Comparison of ENCODE assay signal across 8 cellular contexts in the genomic region with DNA sequence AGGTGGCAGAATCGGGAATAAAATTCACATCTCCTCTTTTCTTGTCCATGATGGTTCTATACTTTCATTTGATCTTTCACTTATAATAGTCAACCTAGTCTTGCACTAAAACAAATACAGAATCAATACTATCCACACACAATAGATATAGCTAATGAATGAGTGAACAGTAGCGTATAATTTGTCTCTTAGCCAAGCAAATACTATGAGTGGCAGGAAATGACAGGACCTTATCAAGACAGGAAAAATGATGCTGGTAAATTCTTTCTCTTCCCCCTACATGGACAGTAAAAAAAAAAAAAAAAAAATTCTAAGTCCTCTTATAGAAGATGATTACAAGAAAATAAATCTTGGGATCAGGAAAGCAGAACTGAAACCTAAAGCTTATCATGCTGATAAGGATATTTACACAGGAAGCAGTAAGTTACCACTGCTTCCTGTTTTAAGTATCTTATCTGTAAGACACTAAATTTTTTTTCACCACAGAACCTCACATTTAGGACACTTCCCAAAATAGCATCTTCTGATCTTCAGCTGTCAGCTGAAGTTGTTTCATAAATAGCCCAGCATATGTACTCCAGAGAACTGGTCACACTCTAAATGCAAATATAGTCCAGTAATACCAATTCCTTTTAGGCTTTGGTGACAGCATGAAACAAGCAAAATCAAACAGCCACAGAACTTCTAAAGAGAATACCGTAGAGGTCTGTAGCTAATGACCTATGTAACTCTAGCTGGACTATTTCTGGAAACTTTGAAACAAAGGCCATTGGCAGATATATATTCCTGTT. TPM values are rescaled to one million over a fixed set of nuclear protein-coding genes. Genes with fewer than 3 reads are reported as not detected.
DNase-seq lines count a peak whose midpoint lies in the region; ATAC-seq and TF ChIP-seq lines count a peak whose summit lies in the region.

No MANE protein-coding gene starts in this region.

- peaks cover 12% of the 10 kb centered on the region for H3K9me3 Mint-ChIP-seq in activated naive CD8-positive, alpha-beta T cell treated with anti-CD3 and anti-CD28 coated beads for 36 hours
- peaks cover 22% of the 10 kb centered on the region for H3K9me3 Mint-ChIP-seq in mesothelial cell of epicardium

- H3K4me1 ChIP-seq in HAP-1, result no peaks in the 10 kb centered on the region

- no peaks in the 10 kb centered on the region for H3K36me3 ChIP-seq in GM06990 (ENCODE audit: control insufficient read depth, insufficient read depth, low read length)
- H3K36me3 ChIP-seq in HAP-1 (replicated peaks), result no peaks in the 10 kb centered on the region

- H3K9me3 ChIP-seq in HAP-1, result no peaks in the 10 kb centered on the region

- H3K36me3 Mint-ChIP-seq in activated naive CD8-positive, alpha-beta T cell treated with anti-CD3 and anti-CD28 coated beads for 36 hours, result peaks cover 23% of the 10 kb centered on the region
- peaks cover 46% of the 10 kb centered on the region for H3K36me3 Mint-ChIP-seq in mesothelial cell of epicardium

- peaks cover 23% of the 10 kb centered on the region for H3K4me1 Mint-ChIP-seq in activated naive CD8-positive, alpha-beta T cell treated with anti-CD3 and anti-CD28 coated beads for 36 hours
- H3K4me1 Mint-ChIP-seq in mesothelial cell of epicardium, result peaks cover 37% of the 10 kb centered on the region

- in situ Hi-C loops in HAP-1 (cut with MboI; ENCODE audit: low sequenced_read_pairs), result no loop called here

- H3K27me3 Mint-ChIP-seq in activated naive CD8-positive, alpha-beta T cell treated with anti-CD3 and anti-CD28 coated beads for 36 hours, result no peaks in the 10 kb centered on the region
- H3K27me3 Mint-ChIP-seq in mesothelial cell of epicardium (ENCODE audit: low read depth), result no peaks in the 10 kb centered on the region

- H3K27ac Mint-ChIP-seq in activated naive CD8-positive, alpha-beta T cell treated with anti-CD3 and anti-CD28 coated beads for 36 hours, result peak overlapping the region; percentile 69
- peak overlapping the region; percentile 89 for H3K27ac Mint-ChIP-seq in mesothelial cell of epicardium

- peak; percentile 98 for ATAC-seq in GM21515 (IDR thresholded peaks at IDR 0.05; ENCODE audit: unreplicated experiment)

- peak overlapping the region; percentile 68 for H3K4me3 Mint-ChIP-seq in activated naive CD8-positive, alpha-beta T cell treated with anti-CD3 and anti-CD28 coated beads for 36 hours
- no peak overlapping the region for H3K4me3 Mint-ChIP-seq in mesothelial cell of epicardium

- H3K4me3 ChIP-seq in GM06990 (replicated peaks; ENCODE audit: low read depth, low read length) (no peak overlapping the region), HAP-1 (no peak overlapping the region)

- peak; percentile 66 for DNase-seq in GM06990 (ENCODE audit: extremely low read depth, insufficient read length)
- peak; percentile 49 for DNase-seq in HT-29 (ENCODE audit: low spot score)
- DNase-seq in activated naive CD8-positive, alpha-beta T cell treated with anti-CD3 and anti-CD28 coated beads for 36 hours, result no peak
- DNase-seq in mesothelial cell of epicardium (ENCODE audit: low spot score in 2 of 2, unreplicated experiment in 2 of 2), result no peak
- DNase-seq in HAP-1 (ENCODE audit: low spot score in 2 of 2), result no peak
- no peak for DNase-seq in NCI-H2227 treated with DMSO at 0.1 percent for 48 hours (lab: John Stamatoyannopoulos, UW)
- DNase-seq in NCI-H187 (lab: John Stamatoyannopoulos, UW), result no peak

- no peaks in the 10 kb centered on the region for H3K27me3 ChIP-seq in GM06990 (replicated peaks; ENCODE audit: control insufficient read depth, insufficient read depth, low read length)
- H3K27me3 ChIP-seq in HAP-1 (ENCODE audit: low read depth), result no peaks in the 10 kb centered on the region

- TF ChIP-seq CTCF in GM06990 (IDR thresholded peaks at IDR 0.05; ENCODE audit: insufficient read depth, low read length, poor library complexity, severe bottlenecking) (no peak), mesothelial cell of epicardium (IDR thresholded peaks at IDR 0.05; ENCODE audit: unreplicated experiment) (no peak)

RNA-seq across cellular contexts. Expression of a gene that starts 27.0 kb away (rescaled TPM):
- total RNA-seq in HT-29 (2014; rRNA removed; shearing (Covaris generic)), result 44.5 and 54.0 TPM in 2 replicates
- total RNA-seq in activated naive CD8-positive, alpha-beta T cell treated with anti-CD3 and anti-CD28 coated beads for 36 hours, result 1 to 10 TPM; 4.4 to 5.1 TPM
- 57.9 to 66.2 TPM (median 64.2 TPM) in 3 replicates for total RNA-seq in mesothelial cell of epicardium

Comparison
In these comparisons a context has a peak if more than half of its experiments do, and no peak if none do; other contexts are left out.
1. DNase-seq: peak in GM06990 (single experiment) and HT-29 (single experiment); none in activated naive CD8-positive, alpha-beta T cell treated with anti-CD3 and anti-CD28 coated beads for 36 hours (single experiment), mesothelial cell of epicardium (0 of 2), HAP-1 (0 of 2), NCI-H2227 treated with DMSO at 0.1 percent for 48 hours (single experiment) and NCI-H187 (0 of 2).